ENCODE assay signal across 12 cellular contexts in the genomic region with DNA sequence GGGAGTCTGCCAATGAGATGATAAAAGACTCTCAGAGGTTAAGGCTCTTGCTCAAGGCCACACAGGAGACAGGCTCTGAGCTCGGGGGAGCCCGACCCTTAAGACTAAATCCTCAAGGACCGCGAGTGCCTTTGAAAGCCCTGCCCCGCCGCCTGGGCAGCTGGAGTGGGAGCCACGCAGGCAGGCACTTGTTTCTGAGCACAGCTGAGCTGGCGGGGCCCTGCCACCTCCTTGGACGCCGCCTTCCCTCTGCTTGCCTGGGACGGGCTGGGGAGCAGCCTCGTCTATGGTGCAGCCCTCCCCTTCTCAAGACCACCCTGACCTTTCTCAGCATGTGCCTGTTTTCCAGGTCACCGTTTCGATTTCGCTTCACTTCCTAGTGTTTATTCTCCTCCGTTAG.
"Had no signal": no experiment of that assay in that cellular context is flagged by ENCODE, and none has a peak within 500 bp of the region (broad histone marks: within the 10 kb centered on the region; RNA-seq: fewer than 3 reads in every experiment).

No MANE protein-coding gene starts in this region.

- H3K36me3 ChIP-seq: heart left ventricle, ovary had no signal

- H3K9me3 ChIP-seq: heart left ventricle, mucosa of descending colon, ovary had no signal

- H3K36me3 Mint-ChIP-seq: natural killer cell had no signal

- H3K27ac Mint-ChIP-seq: activated T-helper 1 cell treated with anti-CD3 and anti-CD28 coated beads, Interleukin-12 subunit alpha, Interleukin-12 subunit beta, Interleukin-2, Interleukin-4 antibody, amounts not matched to agents 30 ng/mL and 10 ng/mL and 1 ng/mL, durations not matched to agents 14 hours and 24 hours and 36 hours; natural killer cell had no signal

- H3K4me1 ChIP-seq: heart left ventricle had no signal

- H3K4me1 Mint-ChIP-seq: natural killer cell had no signal

- ATAC-seq: heart left ventricle, natural killer cell had no signal

- H3K27me3 ChIP-seq: heart left ventricle, ovary had no signal

- DNase-seq: activated CD4-positive, alpha-beta T cell treated with anti-CD3 and anti-CD28 coated beads for 48 hours; activated naive CD4-positive, alpha-beta T cell treated with Interleukin-2 at 50 U/mL for 16 hours; foreskin melanocyte; heart left ventricle; mucosa of descending colon; natural killer cell; ovary had no signal

- FAIRE-seq: colon, islet of Langerhans, urothelium cell line had no signal

- H3K4me3 ChIP-seq: heart left ventricle, mucosa of descending colon, ovary, skin epidermis had no signal

- H3K9me3 Mint-ChIP-seq: activated T-helper 1 cell treated with anti-CD3 and anti-CD28 coated beads, Interleukin-12 subunit alpha, Interleukin-12 subunit beta, Interleukin-2, Interleukin-4 antibody, amounts not matched to agents 30 ng/mL and 10 ng/mL and 1 ng/mL, durations not matched to agents 14 hours and 24 hours and 36 hours; natural killer cell had no signal

- H3K27ac ChIP-seq: heart left ventricle, ovary, skin epidermis had no signal

- H3K4me3 Mint-ChIP-seq: activated T-helper 1 cell treated with anti-CD3 and anti-CD28 coated beads, Interleukin-12 subunit alpha, Interleukin-12 subunit beta, Interleukin-2, Interleukin-4 antibody, amounts not matched to agents 30 ng/mL and 10 ng/mL and 1 ng/mL, durations not matched to agents 14 hours and 24 hours and 36 hours; natural killer cell had no signal
